ENCODE assay signal across 2 cellular contexts in the genomic region with DNA sequence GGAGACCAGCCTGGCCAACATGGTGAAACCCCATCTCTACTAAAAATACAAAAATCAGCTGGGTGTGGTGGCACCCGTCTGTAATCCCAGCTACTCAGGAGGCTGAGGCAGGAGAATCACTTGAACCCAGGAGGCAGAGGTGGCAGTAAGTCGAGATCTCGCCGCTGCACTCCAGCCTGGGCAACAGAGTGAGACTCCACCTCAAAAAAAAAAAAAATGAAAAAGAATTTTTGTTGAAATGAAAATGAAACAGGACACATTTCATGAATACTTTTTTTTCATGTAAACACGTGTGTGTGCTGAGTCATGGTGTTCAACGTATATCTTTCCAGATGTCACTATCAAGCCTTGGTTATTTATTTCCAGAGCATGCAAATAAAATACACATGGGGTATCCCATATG. TPM values are rescaled to one million over a fixed set of nuclear protein-coding genes. Genes with fewer than 3 reads are reported as not detected.
"Had no signal": no experiment of that assay in that cellular context is flagged by ENCODE, and none has a peak within 500 bp of the region (broad histone marks: within the 10 kb centered on the region; RNA-seq: fewer than 3 reads in every experiment).

No MANE protein-coding gene starts in this region.

RNA-seq across cellular contexts. Expression of gene LRRN2, which starts 5.8 kb away (rescaled TPM):
- total RNA-seq: activated CD4-positive, alpha-beta memory T cell treated with anti-CD3 and anti-CD28 coated beads for 36 hours; activated T-helper 1 cell treated with anti-CD3 and anti-CD28 coated beads, Interleukin-12 subunit alpha, Interleukin-12 subunit beta, Interleukin-2, Interleukin-4 antibody, amounts not matched to agents 30 ng/mL and 10 ng/mL and 1 ng/mL, durations not matched to agents 14 hours and 24 hours and 36 hours had no signal
